ENCODE assay signal across 8 cellular contexts in the genomic region with DNA sequence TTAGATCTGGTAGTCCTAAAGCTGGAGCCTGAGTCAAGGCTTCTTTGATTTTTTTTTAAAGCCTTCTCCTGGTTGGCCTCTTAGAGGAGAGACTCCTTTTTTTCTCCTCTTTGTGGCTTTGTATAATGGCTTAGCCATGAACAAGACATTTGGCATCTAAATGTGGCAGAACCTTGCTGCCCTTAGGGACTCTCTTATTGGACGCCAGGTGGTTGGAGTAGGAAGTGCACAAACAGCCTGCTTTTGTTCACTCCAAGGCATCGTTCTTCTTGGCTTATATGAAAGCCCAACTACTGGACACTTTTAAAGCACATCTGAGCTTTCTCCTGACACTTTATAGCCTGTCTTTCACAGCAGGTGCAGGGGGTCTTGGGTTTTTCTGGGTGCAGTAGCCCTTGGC. TPM values are rescaled to one million over a fixed set of nuclear protein-coding genes. Genes with fewer than 3 reads are reported as not detected.
A peak's percentile ranks its signal among the peaks of the same experiment; 100 is the strongest.
DNase-seq lines count a peak whose midpoint lies in the region; ATAC-seq, FAIRE-seq and TF ChIP-seq lines count a peak whose summit lies in the region.

No MANE protein-coding gene starts in this region.

- no peaks in the 10 kb centered on the region for H3K9me1 ChIP-seq in keratinocyte (ENCODE audit: control insufficient read depth, extremely low read depth, insufficient read depth, low read length)

- H3K9me3 ChIP-seq in keratinocyte (ENCODE audit: control insufficient read depth, low read depth, low read length) (no peaks in the 10 kb centered on the region), uterus (no peaks in the 10 kb centered on the region)

- TF ChIP-seq CTCF in keratinocyte (optimal IDR thresholded peaks at IDR 0.05 in 1 of 3, IDR thresholded peaks at IDR 0.05 in 1 of 3, conservative IDR thresholded peaks at IDR 0.05 in 1 of 3; ENCODE audit: extremely low read depth in 1 of 3, insufficient read depth in 2 of 3, low read length in 3 of 3) (peak; percentile 25 to 62 (median 53)), uterus (IDR thresholded peaks at IDR 0.05) (peak in 3 of 4 experiments; percentile 10 to 30 (median 24))

- H4K20me1 ChIP-seq in keratinocyte (ENCODE audit: control insufficient read depth, extremely low read depth, insufficient read depth, low read length), result no peaks in the 10 kb centered on the region

- peak overlapping the region; percentile 84 for H3K4me3 Mint-ChIP-seq in activated naive CD4-positive, alpha-beta T cell treated with anti-CD3 and anti-CD28 coated beads, Interleukin-2, amount 10 ng/mL, durations not matched to agents 7 days and 5 days
- peak overlapping the region; percentile 83 for H3K4me3 Mint-ChIP-seq in activated CD8-positive, alpha-beta T cell treated with anti-CD3 and anti-CD28 coated beads, Interleukin-2, amount 10 ng/mL, durations not matched to agents 7 days and 5 days

- peak overlapping the region; percentile 73 for H2AFZ ChIP-seq in keratinocyte (ENCODE audit: control insufficient read depth, low read length)

- H3K27ac Mint-ChIP-seq in activated naive CD4-positive, alpha-beta T cell treated with anti-CD3 and anti-CD28 coated beads, Interleukin-2, amount 10 ng/mL, durations not matched to agents 7 days and 5 days, result peak overlapping the region; percentile 98
- peak overlapping the region; percentile 92 for H3K27ac Mint-ChIP-seq in activated CD8-positive, alpha-beta T cell treated with anti-CD3 and anti-CD28 coated beads, Interleukin-2, amount 10 ng/mL, durations not matched to agents 7 days and 5 days

- H3K27ac ChIP-seq in keratinocyte (ENCODE audit: control insufficient read depth, insufficient read depth, low read length) (no peak overlapping the region), uterus (peak overlapping the region; percentile 70 to 81)

- peaks cover 13% of the 10 kb centered on the region for H3K4me1 ChIP-seq in keratinocyte (ENCODE audit: control insufficient read depth, extremely low read depth, insufficient read depth, low read length)
- no peaks in the 10 kb centered on the region for H3K4me1 ChIP-seq in uterus

- peak overlapping the region; percentile 91 for H3K4me2 ChIP-seq in keratinocyte (ENCODE audit: control insufficient read depth, extremely low read depth, insufficient read depth, low read depth, low read length)

- H3K36me3 Mint-ChIP-seq in activated naive CD4-positive, alpha-beta T cell treated with anti-CD3 and anti-CD28 coated beads, Interleukin-2, amount 10 ng/mL, durations not matched to agents 7 days and 5 days, result peaks cover 4% of the 10 kb centered on the region
- peaks cover 10% of the 10 kb centered on the region for H3K36me3 Mint-ChIP-seq in activated CD8-positive, alpha-beta T cell treated with anti-CD3 and anti-CD28 coated beads, Interleukin-2, amount 10 ng/mL, durations not matched to agents 7 days and 5 days (ENCODE audit: low read depth)

- intact Hi-C loops in uterus (cut with DNase I; ENCODE audit: low total_unique reads), result no loop called here

- H3K9ac ChIP-seq in keratinocyte (ENCODE audit: control insufficient read depth, extremely low read depth, insufficient read depth, low read length), result no peak overlapping the region

- no peaks in the 10 kb centered on the region for H3K79me2 ChIP-seq in keratinocyte (ENCODE audit: control insufficient read depth, insufficient read depth, low read length)

- no peaks in the 10 kb centered on the region for H3K36me3 ChIP-seq in keratinocyte (ENCODE audit: control insufficient read depth in 2 of 2, extremely low read depth in 1 of 2, insufficient read depth in 2 of 2, low read length in 2 of 2)
- H3K36me3 ChIP-seq in uterus, result no peaks in the 10 kb centered on the region

- H3K4me1 Mint-ChIP-seq in activated naive CD4-positive, alpha-beta T cell treated with anti-CD3 and anti-CD28 coated beads, Interleukin-2, amount 10 ng/mL, durations not matched to agents 7 days and 5 days, result peaks cover 29% of the 10 kb centered on the region
- peaks cover 21% of the 10 kb centered on the region for H3K4me1 Mint-ChIP-seq in activated CD8-positive, alpha-beta T cell treated with anti-CD3 and anti-CD28 coated beads, Interleukin-2, amount 10 ng/mL, durations not matched to agents 7 days and 5 days (ENCODE audit: low read depth)

- TF ChIP-seq POLR2A in uterus (IDR thresholded peaks at IDR 0.05), result no peak

- ATAC-seq in activated CD8-positive, alpha-beta T cell treated with anti-CD3 and anti-CD28 coated beads, Interleukin-2, amount 10 ng/mL, durations not matched to agents 7 days and 5 days, result peak; percentile 51
- no peak for ATAC-seq in HG03097 (IDR thresholded peaks at IDR 0.05; ENCODE audit: low FRiP score, unreplicated experiment)

- POLR2A ChIA-PET in activated CD8-positive, alpha-beta T cell treated with anti-CD3 and anti-CD28 coated beads, Interleukin-2, amount 10 ng/mL, durations not matched to agents 7 days and 5 days (lab: Charles Lee), result no interaction called here

- dilution Hi-C loops in keratinocyte (cut with MboI; ENCODE audit: extremely low pct_ligation_motif_present, low sequenced_read_pairs), result no loop called here

- peak; percentile 62 for DNase-seq in activated naive CD4-positive, alpha-beta T cell treated with anti-CD3 and anti-CD28 coated beads, Interleukin-2, amount 10 ng/mL, durations not matched to agents 7 days and 5 days
- no peak for DNase-seq in activated naive CD4-positive, alpha-beta T cell (lab: John Stamatoyannopoulos, UW)
- DNase-seq in HT-29 (ENCODE audit: low spot score), result peak; percentile 67
- DNase-seq in activated CD8-positive, alpha-beta T cell treated with anti-CD3 and anti-CD28 coated beads, Interleukin-2, amount 10 ng/mL, durations not matched to agents 7 days and 5 days, result peak; percentile 52
- DNase-seq in keratinocyte (ENCODE audit: low read depth, low spot score), result no peak
- no peak for DNase-seq in uterus
- no peak for DNase-seq in HPDE6-E6E7 (ENCODE audit: extremely low spot score)

- peak; percentile 67 for FAIRE-seq in keratinocyte (lab: Jason Lieb, UNC)

- H3K27me3 ChIP-seq in keratinocyte (ENCODE audit: control insufficient read depth, extremely low read depth, insufficient read depth, low read length) (no peaks in the 10 kb centered on the region), uterus (no peaks in the 10 kb centered on the region)

- CTCF ChIA-PET in activated naive CD4-positive, alpha-beta T cell treated with anti-CD3 and anti-CD28 coated beads, Interleukin-2, amount 10 ng/mL, durations not matched to agents 7 days and 5 days (lab: Charles Lee), result interaction anchor here (0.6 to 1.3 kb wide), 3 partner anchors 29 to 139 kb away, joined by 3 to 6 read pairs (median 3); no protein-coding TSS in a partner anchor
- CTCF ChIA-PET in activated CD8-positive, alpha-beta T cell treated with anti-CD3 and anti-CD28 coated beads, Interleukin-2, amount 10 ng/mL, durations not matched to agents 7 days and 5 days (lab: Charles Lee), result interaction anchor here (0.8 to 4.9 kb wide), 7 partner anchors 8 to 90 kb away, joined by 3 to 36 read pairs (median 3); partner anchors contain the start of gene ZPBP

- H3K27me3 Mint-ChIP-seq in activated naive CD4-positive, alpha-beta T cell treated with anti-CD3 and anti-CD28 coated beads, Interleukin-2, amount 10 ng/mL, durations not matched to agents 7 days and 5 days, result peaks cover 5% of the 10 kb centered on the region
- H3K27me3 Mint-ChIP-seq in activated CD8-positive, alpha-beta T cell treated with anti-CD3 and anti-CD28 coated beads, Interleukin-2, amount 10 ng/mL, durations not matched to agents 7 days and 5 days (ENCODE audit: low read depth), result peaks cover under 1% of the 10 kb centered on the region

- H3K4me3 ChIP-seq in keratinocyte (ENCODE audit: control insufficient read depth in 2 of 3, extremely low read depth in 1 of 3, insufficient read depth in 2 of 3, low read depth in 1 of 3, low read length in 3 of 3), result peak overlapping the region in 2 of 3 experiments; percentile 68 to 75
- H3K4me3 ChIP-seq in uterus, result peak overlapping the region in 1 of 2 donors; percentile 47

- H3K9me3 Mint-ChIP-seq in activated naive CD4-positive, alpha-beta T cell treated with anti-CD3 and anti-CD28 coated beads, Interleukin-2, amount 10 ng/mL, durations not matched to agents 7 days and 5 days, result peaks cover 29% of the 10 kb centered on the region
- peaks cover 19% of the 10 kb centered on the region for H3K9me3 Mint-ChIP-seq in activated CD8-positive, alpha-beta T cell treated with anti-CD3 and anti-CD28 coated beads, Interleukin-2, amount 10 ng/mL, durations not matched to agents 7 days and 5 days (ENCODE audit: insufficient read depth)

RNA-seq across cellular contexts. Expression of gene ZPBP, which starts 25.0 kb away (rescaled TPM):
- total RNA-seq in HT-29 (2014; rRNA removed; shearing (Covaris generic)), result not detected in 2 replicates
- not detected for total RNA-seq in activated CD8-positive, alpha-beta T cell treated with anti-CD3 and anti-CD28 coated beads, Interleukin-2, amount 10 ng/mL, durations not matched to agents 7 days and 5 days
- polyA plus RNA-seq in keratinocyte, result not detected in 3 replicates
- not detected for polyA plus RNA-seq in keratinocyte (2011; ENCODE audit: low read depth)
- not detected in 2 replicates for polyA plus RNA-seq in keratinocyte (2011; cell fraction: cytosol; rRNA removed)
- not detected in 2 replicates for polyA plus RNA-seq in keratinocyte (2011; cell fraction: nucleus; rRNA removed)
- not detected in 2 replicates for polyA plus RNA-seq in keratinocyte (2012; ENCODE audit: low replicate concordance)
- not detected in 3 replicates for polyA minus RNA-seq in keratinocyte
- not detected for polyA minus RNA-seq in keratinocyte (2011; cell fraction: cytosol; rRNA and poly(A)+ RNA removed)
- polyA minus RNA-seq in keratinocyte (2011; cell fraction: nucleus; rRNA and poly(A)+ RNA removed), result not detected in 2 replicates
- total RNA-seq in uterus, result under 1 TPM in 1 of 4 donors, not detected in 3; 0.62 TPM

Comparison
In these comparisons a context has a peak if more than half of its experiments do, and no peak if none do; other contexts are left out.
1. DNase-seq: peak in activated naive CD4-positive, alpha-beta T cell treated with anti-CD3 and anti-CD28 coated beads, Interleukin-2, amount 10 ng/mL, durations not matched to agents 7 days and 5 days (single experiment), HT-29 (single experiment) and activated CD8-positive, alpha-beta T cell treated with anti-CD3 and anti-CD28 coated beads, Interleukin-2, amount 10 ng/mL, durations not matched to agents 7 days and 5 days (single experiment); none in activated naive CD4-positive, alpha-beta T cell (0 of 4), keratinocyte (single experiment), uterus (0 of 2) and HPDE6-E6E7 (single experiment).